14 cellular contexts compared by ENCODE assay signal in genomic region chr19:33493401-33494275, GRCh38.
"Had no signal": no experiment of that assay in that cellular context is flagged by ENCODE, and none has a peak within 500 bp of the region (broad histone marks: within the 10 kb centered on the region; RNA-seq: fewer than 3 reads in every experiment).

No MANE protein-coding gene starts in this region.

- H3K27me3 Mint-ChIP-seq: activated naive CD4-positive, alpha-beta T cell treated with anti-CD3 and anti-CD28 coated beads, Interleukin-2, amount 50 U/mL, for 24 hours; effector memory CD8-positive, alpha-beta T cell; type B pancreatic cell had no signal

- H3K4me3 Mint-ChIP-seq: activated naive CD4-positive, alpha-beta T cell treated with anti-CD3 and anti-CD28 coated beads, Interleukin-2, amount 50 U/mL, for 24 hours; activated T-cell treated with anti-CD3 and anti-CD28 coated beads, Interleukin-2, amount 50 U/mL, for 72 hours; effector memory CD8-positive, alpha-beta T cell; neural progenitor cell; type B pancreatic cell had no signal

- H3K4me2 ChIP-seq: neural progenitor cell had no signal

- H3K9ac ChIP-seq: neural progenitor cell had no signal

- DNase-seq: activated CD4-positive, alpha-beta T cell treated with anti-CD3 and anti-CD28 coated beads for 1 hour; activated CD4-positive, alpha-beta T cell treated with anti-CD3 and anti-CD28 coated beads, Interleukin-2, amount 50 U/mL, for 4 hours; activated gamma-delta T cell; activated T-cell treated with anti-CD3 and anti-CD28 coated beads, Interleukin-2, amount 50 U/mL, for 72 hours; effector memory CD8-positive, alpha-beta T cell; esophagus squamous epithelium; SJCRH30; stomach; T-helper 2 cell had no signal

- H3K36me3 ChIP-seq: neural progenitor cell, pancreas, SJCRH30 had no signal

- H3K36me3 Mint-ChIP-seq: activated naive CD4-positive, alpha-beta T cell treated with anti-CD3 and anti-CD28 coated beads, Interleukin-2, amount 50 U/mL, for 24 hours; type B pancreatic cell had no signal

- H2AFZ ChIP-seq: neural progenitor cell had no signal

- H3K27ac Mint-ChIP-seq: activated naive CD4-positive, alpha-beta T cell treated with anti-CD3 and anti-CD28 coated beads, Interleukin-2, amount 50 U/mL, for 24 hours; activated T-cell treated with anti-CD3 and anti-CD28 coated beads, Interleukin-2, amount 50 U/mL, for 72 hours; neural progenitor cell; type B pancreatic cell had no signal

- H3K4me1 Mint-ChIP-seq: activated naive CD4-positive, alpha-beta T cell treated with anti-CD3 and anti-CD28 coated beads, Interleukin-2, amount 50 U/mL, for 24 hours; neural progenitor cell had no signal

- ATAC-seq: activated T-cell treated with anti-CD3 and anti-CD28 coated beads, Interleukin-2, amount 50 U/mL, for 72 hours; effector memory CD8-positive, alpha-beta T cell; pancreas had no signal

- H3K4me1 ChIP-seq: neural progenitor cell, pancreas, SJCRH30, stomach had no signal

- H3K9me3 Mint-ChIP-seq: activated naive CD4-positive, alpha-beta T cell treated with anti-CD3 and anti-CD28 coated beads, Interleukin-2, amount 50 U/mL, for 24 hours; activated T-cell treated with anti-CD3 and anti-CD28 coated beads, Interleukin-2, amount 50 U/mL, for 72 hours; effector memory CD8-positive, alpha-beta T cell; neural progenitor cell; type B pancreatic cell had no signal

- H3K4me3 ChIP-seq: esophagus squamous epithelium, neural progenitor cell, pancreas, SJCRH30, stomach had no signal

- H3K27me3 ChIP-seq: esophagus squamous epithelium, neural progenitor cell, pancreas, SJCRH30, stomach had no signal

- H3K9me3 ChIP-seq: esophagus squamous epithelium, pancreas, SJCRH30, stomach had no signal

- H3K27ac ChIP-seq: esophagus squamous epithelium, neural progenitor cell, pancreas, SJCRH30, stomach, VCaP had no signal
